24 cellular contexts compared by ENCODE assay signal in genomic region chr18:10430696-10431095, GRCh38. TPM values are rescaled to one million over a fixed set of nuclear protein-coding genes. Genes with fewer than 3 reads are reported as not detected.
A peak's percentile ranks its signal among the peaks of the same experiment; 100 is the strongest.
DNase-seq lines count a peak whose midpoint lies in the region; ATAC-seq and TF ChIP-seq lines count a peak whose summit lies in the region.
"Had no signal": no experiment of that assay in that cellular context is flagged by ENCODE, and none has a peak within 500 bp of the region (broad histone marks: within the 10 kb centered on the region; RNA-seq: fewer than 3 reads in every experiment).

No MANE protein-coding gene starts in this region.

- no peaks in the 10 kb centered on the region for H3K36me3 Mint-ChIP-seq in MCF 10A (ENCODE audit: insufficient read depth, unreplicated experiment)
- H3K36me3 Mint-ChIP-seq: CD14-positive monocyte; CD8-positive, alpha-beta memory T cell had no signal

- TF ChIP-seq CTCF in MCF 10A (IDR thresholded peaks at IDR 0.05; ENCODE audit: unreplicated experiment) (no peak), mammary epithelial cell (conservative IDR thresholded peaks at IDR 0.05 in 1 of 2, IDR thresholded peaks at IDR 0.05 in 1 of 2; ENCODE audit: extremely low read depth in 1 of 2, insufficient read depth in 1 of 2, low read depth in 1 of 2, low read length in 2 of 2) (no peak), left ventricle myocardium inferior (IDR thresholded peaks at IDR 0.05; ENCODE audit: borderline replicate concordance) (no peak), heart left ventricle (IDR thresholded peaks at IDR 0.05) (no peak), tibial nerve (IDR thresholded peaks at IDR 0.05) (no peak)

- no peaks in the 10 kb centered on the region for H3K9me3 Mint-ChIP-seq in MCF 10A (ENCODE audit: unreplicated experiment)
- H3K9me3 Mint-ChIP-seq: CD4-positive, alpha-beta T cell; H9 had no signal

- no peaks in the 10 kb centered on the region for H3K27me3 Mint-ChIP-seq in MCF 10A (ENCODE audit: insufficient read depth, unreplicated experiment)

- H3K27ac ChIP-seq in mammary epithelial cell (ENCODE audit: insufficient read depth, low read depth, low read length), result no peak overlapping the region
- peak overlapping the region; percentile 12 for H3K27ac ChIP-seq in left ventricle myocardium inferior (replicated peaks)
- no peak overlapping the region for H3K27ac ChIP-seq in heart left ventricle
- H3K27ac ChIP-seq in right cardiac atrium (ENCODE audit: low read length), result no peak overlapping the region
- H3K27ac ChIP-seq in tibial nerve, result peak overlapping the region in 3 of 4 donors; percentile 10 to 48 (median 26)
- H3K27ac ChIP-seq: A549; BLaER1 treated with 17β-estradiol and CSF1 and Interleukin-3, amounts not matched to agents 10 nM and 100 nM; GM23248 had no signal

- H3K4me2 ChIP-seq in mammary epithelial cell (ENCODE audit: insufficient read depth, low read depth, low read length), result no peak overlapping the region
- H3K4me2 ChIP-seq: A549; BLaER1 treated with 17β-estradiol and CSF1 and Interleukin-3, amounts not matched to agents 10 nM and 100 nM had no signal

- peak overlapping the region; percentile 36 for H3K27ac Mint-ChIP-seq in MCF 10A (ENCODE audit: low read depth, unreplicated experiment)
- H3K27ac Mint-ChIP-seq: CD14-positive monocyte; CD4-positive, alpha-beta T cell; CD8-positive, alpha-beta memory T cell; H9 had no signal

- DNase-seq in MCF 10A (ENCODE audit: unreplicated experiment) (no peak), mammary epithelial cell (no peak), left ventricle myocardium inferior (no peak), heart left ventricle (no peak), right cardiac atrium (no peak), tibial nerve (ENCODE audit: low spot score in 2 of 2) (no peak)
- no peak for DNase-seq in stimulated activated CD4-positive, alpha-beta T cell treated with anti-CD3 and anti-CD28 coated beads, Interleukin-2, amount 100 ng/mL, for 24 hours
- DNase-seq: 8988T; ACHN; AML-193; BE2C; CD4-positive, alpha-beta T cell; CD8-positive, alpha-beta memory T cell; DMS 273 treated with DMSO at 0.1 percent for 48 hours; DMS79; EL; GDM1; GM23248; H9 had no signal

- no peaks in the 10 kb centered on the region for H4K20me1 ChIP-seq in mammary epithelial cell (ENCODE audit: insufficient read depth, low read length)
- H4K20me1 ChIP-seq: BLaER1 treated with 17β-estradiol and CSF1 and Interleukin-3, amounts not matched to agents 10 nM and 100 nM had no signal

- POLR2A ChIA-PET in MCF 10A (lab: Yijun Ruan, JAX), result interaction anchor here (2.9 kb wide), 1 partner anchor 10 kb away, joined by 16 read pairs; no protein-coding TSS in a partner anchor

- no peak overlapping the region for H3K4me3 Mint-ChIP-seq in MCF 10A (ENCODE audit: unreplicated experiment)
- H3K4me3 Mint-ChIP-seq: CD14-positive monocyte; CD4-positive, alpha-beta T cell; CD8-positive, alpha-beta memory T cell; H9 had no signal

- H2AFZ ChIP-seq in mammary epithelial cell (ENCODE audit: low read depth, low read length), result no peak overlapping the region
- H2AFZ ChIP-seq: GM23248 had no signal

- no peaks in the 10 kb centered on the region for H3K4me1 ChIP-seq in mammary epithelial cell (ENCODE audit: insufficient read depth, low read length)
- H3K4me1 ChIP-seq in left ventricle myocardium inferior, result no peaks in the 10 kb centered on the region
- H3K4me1 ChIP-seq in heart left ventricle, result peaks cover 0 to 3% (median 0%) of the 10 kb centered on the region in 12 donors
- H3K4me1 ChIP-seq in right cardiac atrium (ENCODE audit: control insufficient read depth, insufficient read depth, low read length), result no peaks in the 10 kb centered on the region
- H3K4me1 ChIP-seq in tibial nerve, result peaks cover 0 to 14% (median 0%) of the 10 kb centered on the region in 4 donors
- H3K4me1 ChIP-seq: A549; BE2C; BLaER1 treated with 17β-estradiol and CSF1 and Interleukin-3, amounts not matched to agents 10 nM and 100 nM had no signal

- no peaks in the 10 kb centered on the region for H3K79me2 ChIP-seq in mammary epithelial cell (ENCODE audit: insufficient read depth, low read length)

- H3K4me3 ChIP-seq in mammary epithelial cell (replicated peaks in 1 of 3; ENCODE audit: insufficient read depth in 1 of 3, low read depth in 2 of 3, low read length in 3 of 3) (no peak overlapping the region), left ventricle myocardium inferior (no peak overlapping the region), heart left ventricle (no peak overlapping the region), right cardiac atrium (ENCODE audit: low read length) (no peak overlapping the region), tibial nerve (no peak overlapping the region)
- H3K4me3 ChIP-seq: A549; BLaER1 treated with 17β-estradiol and CSF1 and Interleukin-3, amounts not matched to agents 10 nM and 100 nM; GM12878; GM23248 had no signal

- in situ Hi-C loops in mammary epithelial cell (cut with MboI; ENCODE audit: low sequenced_read_pairs in 2 of 2), result no loop called here

- WGBS in mammary epithelial cell (ENCODE audit: low coverage, missing lambda C conversion rate), result 84% methylated on average over 4 of the region's 4 CpGs
- WGBS in heart left ventricle, 4 donors, result 43 to 87% (median 46%) methylated on average over 4 of the region's 4 CpGs
- 34% methylated on average over 4 of the region's 4 CpGs for WGBS in right cardiac atrium
- 41 to 46% methylated on average over 4 of the region's 4 CpGs for WGBS in tibial nerve, 2 donors

- no peaks in the 10 kb centered on the region for H3K9me3 ChIP-seq in mammary epithelial cell (replicated peaks; ENCODE audit: insufficient read depth, low read length)
- no peaks in the 10 kb centered on the region for H3K9me3 ChIP-seq in left ventricle myocardium inferior (replicated peaks)
- H3K9me3 ChIP-seq in heart left ventricle, result no peaks in the 10 kb centered on the region
- no peaks in the 10 kb centered on the region for H3K9me3 ChIP-seq in right cardiac atrium (ENCODE audit: control insufficient read depth, low read length)
- peaks cover 0 to 2% (median 0%) of the 10 kb centered on the region in 4 donors for H3K9me3 ChIP-seq in tibial nerve
- H3K9me3 ChIP-seq: A549; BE2C; BLaER1 treated with 17β-estradiol and CSF1 and Interleukin-3, amounts not matched to agents 10 nM and 100 nM had no signal

- no peak overlapping the region for H3K9ac ChIP-seq in mammary epithelial cell (ENCODE audit: insufficient read depth, low read length)
- H3K9ac ChIP-seq: BLaER1 treated with 17β-estradiol and CSF1 and Interleukin-3, amounts not matched to agents 10 nM and 100 nM; GM23248 had no signal

- BruUV-seq in MCF 10A (replicated peaks; lab: Mats Ljungman, UMichigan), result no TSS peak
- BruUV-seq in mammary epithelial cell (replicated peaks; lab: Mats Ljungman, UMichigan), result no TSS peak

- H3K4me1 Mint-ChIP-seq in MCF 10A (ENCODE audit: insufficient read depth, unreplicated experiment), result peaks cover 9% of the 10 kb centered on the region
- H3K4me1 Mint-ChIP-seq: CD14-positive monocyte; CD8-positive, alpha-beta memory T cell had no signal

- TF ChIP-seq EP300 in tibial nerve (IDR thresholded peaks at IDR 0.05), result peak; percentile 36 to 54

- TF ChIP-seq POLR2A in heart left ventricle (IDR thresholded peaks at IDR 0.05), result no peak
- no peak for TF ChIP-seq POLR2A in tibial nerve (IDR thresholded peaks at IDR 0.05)

- CTCF ChIA-PET in MCF 10A (lab: Yijun Ruan, JAX), result interaction anchor here (0.6 kb wide), 1 partner anchor 12 kb away, joined by 3 read pairs; no protein-coding TSS in a partner anchor
- CTCF ChIA-PET in mammary epithelial cell (lab: Charles Lee; ENCODE audit: low non-redundant PET), result no interaction called here

- intact Hi-C loops in MCF 10A (cut with micrococcal nuclease) (no loop called here), mammary epithelial cell (cut with micrococcal nuclease) (no loop called here), left ventricle myocardium inferior (cut with micrococcal nuclease) (no loop called here), heart left ventricle (cut with DNase I) (no loop called here), right cardiac atrium (cut with DNase I) (no loop called here)

- ATAC-seq in heart left ventricle, result no peak
- peak; percentile 41 to 78 for ATAC-seq in right cardiac atrium
- ATAC-seq: A549, GM12878, HCT116 had no signal

- dilution Hi-C loops in mammary epithelial cell (cut with HindIII; ENCODE audit: low sequenced_read_pairs), result no loop called here

- H3K27me3 ChIP-seq in mammary epithelial cell (ENCODE audit: insufficient read depth, low read length), result no peaks in the 10 kb centered on the region
- H3K27me3 ChIP-seq in left ventricle myocardium inferior (ENCODE audit: low read depth), result no peaks in the 10 kb centered on the region
- H3K27me3 ChIP-seq in heart left ventricle, result no peaks in the 10 kb centered on the region
- H3K27me3 ChIP-seq in right cardiac atrium (ENCODE audit: control insufficient read depth, insufficient read depth), result no peaks in the 10 kb centered on the region
- H3K27me3 ChIP-seq in tibial nerve, result no peaks in the 10 kb centered on the region
- H3K27me3 ChIP-seq: BE2C; BLaER1 treated with 17β-estradiol and CSF1 and Interleukin-3, amounts not matched to agents 10 nM and 100 nM had no signal

- no peaks in the 10 kb centered on the region for H3K36me3 ChIP-seq in mammary epithelial cell (ENCODE audit: insufficient read depth, low read length)
- H3K36me3 ChIP-seq in left ventricle myocardium inferior, result no peaks in the 10 kb centered on the region
- H3K36me3 ChIP-seq in heart left ventricle, result no peaks in the 10 kb centered on the region
- no peaks in the 10 kb centered on the region for H3K36me3 ChIP-seq in tibial nerve
- H3K36me3 ChIP-seq: BE2C; BLaER1 treated with 17β-estradiol and CSF1 and Interleukin-3, amounts not matched to agents 10 nM and 100 nM had no signal

RNA-seq across cellular contexts. Expression of gene APCDD1, which starts 23.7 kb away (rescaled TPM):
- total RNA-seq in MCF 10A (2022) (0.37 and 0.54 TPM in 2 replicates), mammary epithelial cell (10 to 100 TPM in 1 of 2 donors, 1 to 10 TPM in 1; 9.7 to 24.8 TPM), left ventricle myocardium inferior (38.0 TPM), heart left ventricle (10 to 100 TPM in 7 of 9 donors, 1 to 10 TPM in 2; 7.5 to 65.4 (median 15.7) TPM), right cardiac atrium (10 to 100 TPM; 31.4 to 76.1 (median 49.9) TPM), tibial nerve (100 to 1,000 TPM in 2 of 4 donors, 10 to 100 TPM in 2; 46.2 to 154 (median 101) TPM)
- polyA plus RNA-seq in mammary epithelial cell (3.0 TPM), heart left ventricle (10 to 100 TPM; 10.4 to 23.6 TPM), right cardiac atrium (18.2 TPM)
- 2.1 TPM for polyA minus RNA-seq in mammary epithelial cell
- total RNA-seq: CD4-positive, alpha-beta T cell; CD8-positive, alpha-beta memory T cell; GM12878; GM23248 had no signal
- polyA plus RNA-seq: A549; CD8-positive, alpha-beta memory T cell; GM12878 had no signal

Comparison
In these comparisons a context has a peak if more than half of its experiments do, and no peak if none do; other contexts are left out.
1. H3K27ac ChIP-seq: peak in left ventricle myocardium inferior (single experiment) and tibial nerve (3 of 4); none in mammary epithelial cell (single experiment), heart left ventricle (0 of 12) and right cardiac atrium (single experiment).
2. ATAC-seq: peak in right cardiac atrium (2 of 2); none in heart left ventricle (0 of 4).